Comparison of ENCODE assay signal across 8 cellular contexts in genomic region chr18:9614401-9615279, GRCh38. TPM values are rescaled to one million over a fixed set of nuclear protein-coding genes. Genes with fewer than 3 reads are reported as not detected.
DNase-seq lines count a peak whose midpoint lies in the region; ATAC-seq and TF ChIP-seq lines count a peak whose summit lies in the region.

Gene PPP4R1, minus strand, starts transcription at chr18:9614559. Its CDS starts 75 bp downstream, at chr18:9614484.

- H3K36me3 ChIP-seq in MG63 (peaks cover 21% of the 10 kb centered on the region), left ventricle myocardium inferior (peaks cover 13% of the 10 kb centered on the region), upper lobe of right lung (peaks cover 9% of the 10 kb centered on the region)

- DNase-seq in ELR (ENCODE audit: low read depth) (peak; percentile 78), H4 (ENCODE audit: low spot score) (peak; percentile 44), MG63 (peak; percentile 88), T-helper 17 cell (peak; percentile 54 to 71 (median 62)), amniotic stem cell (lab: John Stamatoyannopoulos, UW) (peak; percentile 46), left ventricle myocardium inferior (peak; percentile 85), posterior vena cava (ENCODE audit: low spot score) (peak; percentile 93), upper lobe of right lung (peak; percentile 92)

- H3K27me3 ChIP-seq in MG63 = no peaks in the 10 kb centered on the region
- H3K27me3 ChIP-seq in left ventricle myocardium inferior (ENCODE audit: low read depth) = no peaks in the 10 kb centered on the region
- H3K27me3 ChIP-seq in upper lobe of right lung = no peaks in the 10 kb centered on the region

- ATAC-seq in T-helper 17 cell = peak; percentile 73
- ATAC-seq in upper lobe of right lung = peak; percentile 81

- peaks cover 32% of the 10 kb centered on the region for H3K4me1 Mint-ChIP-seq in T-helper 17 cell

- H3K9me3 ChIP-seq in MG63 (no peaks in the 10 kb centered on the region), T-helper 17 cell (ENCODE audit: control insufficient read depth, low read length, poor library complexity, severe bottlenecking) (no peaks in the 10 kb centered on the region), left ventricle myocardium inferior (replicated peaks) (no peaks in the 10 kb centered on the region), upper lobe of right lung (no peaks in the 10 kb centered on the region)

- intact Hi-C loops in left ventricle myocardium inferior (cut with micrococcal nuclease) (no loop called here), posterior vena cava (cut with DNase I) (no loop called here), upper lobe of right lung (cut with DNase I) (no loop called here)

- H3K36me3 Mint-ChIP-seq in T-helper 17 cell (ENCODE audit: low read depth) = peaks cover 5% of the 10 kb centered on the region

- peak within 1 kb of the TSS; percentile 99 for H3K27ac ChIP-seq in left ventricle myocardium inferior (replicated peaks)
- H3K27ac ChIP-seq in upper lobe of right lung = peak within 1 kb of the TSS; percentile 97

- TF ChIP-seq CTCF in left ventricle myocardium inferior (IDR thresholded peaks at IDR 0.05; ENCODE audit: borderline replicate concordance) (no peak), upper lobe of right lung (IDR thresholded peaks at IDR 0.05) (no peak)

- peak within 1 kb of the TSS; percentile 95 for H3K27ac Mint-ChIP-seq in T-helper 17 cell

- H3K4me1 ChIP-seq in left ventricle myocardium inferior (peaks cover 54% of the 10 kb centered on the region), upper lobe of right lung (peaks cover 42% of the 10 kb centered on the region)

- peak within 1 kb of the TSS; percentile 98 for H3K4me3 Mint-ChIP-seq in T-helper 17 cell

- H3K27me3 Mint-ChIP-seq in T-helper 17 cell = no peaks in the 10 kb centered on the region

- H3K4me3 ChIP-seq in MG63 (peak within 1 kb of the TSS; percentile 74), left ventricle myocardium inferior (peak within 1 kb of the TSS; percentile 82), upper lobe of right lung (peak within 1 kb of the TSS; percentile 72)

RNA-seq across cellular contexts. Expression of gene PPP4R1, which starts in this region (rescaled TPM):
- 56.3 and 70.2 TPM in 2 replicates for total RNA-seq in H4 (2014; rRNA removed; shearing (Covaris generic))
- total RNA-seq in MG63 (2014; rRNA removed; shearing (Covaris generic); ENCODE audit: low replicate concordance) = 45.1 and 103 TPM in 2 replicates
- total RNA-seq in T-helper 17 cell (10 to 100 TPM; 54.1 to 65.5 TPM), left ventricle myocardium inferior (53.5 TPM), posterior vena cava (100 to 1,000 TPM in 1 of 2 donors, 10 to 100 TPM in 1; 84.0 to 108 TPM), upper lobe of right lung (141 TPM)

Comparison
In these comparisons a context has a peak if more than half of its experiments do, and no peak if none do; other contexts are left out.
1. Peak in every context shown above with its lines: DNase-seq, ATAC-seq, H3K4me3 ChIP-seq and H3K27ac ChIP-seq.